Comparison of ENCODE assay signal across 1 cellular context in the genomic region with DNA sequence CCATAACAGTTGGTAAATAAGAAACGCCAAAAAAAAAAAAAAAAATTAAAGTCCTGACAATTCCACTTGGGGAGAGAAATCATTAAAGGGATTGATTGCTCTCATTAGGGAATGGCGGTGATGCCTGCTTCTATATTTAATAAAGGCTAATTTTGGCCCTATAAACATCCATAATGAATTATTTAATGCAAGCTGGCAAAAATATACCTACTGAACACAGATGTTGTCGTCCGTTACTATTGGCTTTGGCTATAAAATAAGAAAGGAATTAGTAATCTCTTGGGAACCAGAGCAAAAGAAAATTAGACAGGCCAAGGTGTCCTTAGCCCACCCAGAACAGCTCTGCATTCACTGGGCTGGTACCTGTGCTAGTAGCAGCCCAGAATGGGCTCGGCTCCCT.
TF ChIP-seq lines count a peak whose summit lies in the region.

No MANE protein-coding gene starts in this region.

TF ChIP-seq in SK-N-SH, 30 proteins besides CTCF, POLR2A, EP300 and RAD21 (continued from another document):
- TF ChIP-seq, protein P1, sequence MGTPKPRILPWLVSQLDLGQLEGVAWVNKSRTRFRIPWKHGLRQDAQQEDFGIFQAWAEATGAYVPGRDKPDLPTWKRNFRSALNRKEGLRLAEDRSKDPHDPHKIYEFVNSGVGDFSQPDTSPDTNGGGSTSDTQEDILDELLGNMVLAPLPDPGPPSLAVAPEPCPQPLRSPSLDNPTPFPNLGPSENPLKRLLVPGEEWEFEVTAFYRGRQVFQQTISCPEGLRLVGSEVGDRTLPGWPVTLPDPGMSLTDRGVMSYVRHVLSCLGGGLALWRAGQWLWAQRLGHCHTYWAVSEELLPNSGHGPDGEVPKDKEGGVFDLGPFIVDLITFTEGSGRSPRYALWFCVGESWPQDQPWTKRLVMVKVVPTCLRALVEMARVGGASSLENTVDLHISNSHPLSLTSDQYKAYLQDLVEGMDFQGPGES (IDR thresholded peaks at IDR 0.05; ENCODE audit: low read depth, low read length): no peak
- no peak for TF ChIP-seq SMC3 (IDR thresholded peaks at IDR 0.05; ENCODE audit: low read depth, low read length)
- no peak for TF ChIP-seq NFIC (IDR thresholded peaks at IDR 0.05; ENCODE audit: borderline replicate concordance)
- no peak for TF ChIP-seq MEF2A (IDR thresholded peaks at IDR 0.05; ENCODE audit: borderline replicate concordance, low read depth)
- TF ChIP-seq SIN3A (IDR thresholded peaks at IDR 0.05; ENCODE audit: borderline replicate concordance, low read depth, low read length): no peak
- no peak for TF ChIP-seq EZH2phosphoT487 (IDR thresholded peaks at IDR 0.05; ENCODE audit: borderline replicate concordance, low read depth)
- TF ChIP-seq GATA2 (CRISPR knock-in tag; IDR thresholded peaks at IDR 0.05): no peak
